In the genomic region with DNA sequence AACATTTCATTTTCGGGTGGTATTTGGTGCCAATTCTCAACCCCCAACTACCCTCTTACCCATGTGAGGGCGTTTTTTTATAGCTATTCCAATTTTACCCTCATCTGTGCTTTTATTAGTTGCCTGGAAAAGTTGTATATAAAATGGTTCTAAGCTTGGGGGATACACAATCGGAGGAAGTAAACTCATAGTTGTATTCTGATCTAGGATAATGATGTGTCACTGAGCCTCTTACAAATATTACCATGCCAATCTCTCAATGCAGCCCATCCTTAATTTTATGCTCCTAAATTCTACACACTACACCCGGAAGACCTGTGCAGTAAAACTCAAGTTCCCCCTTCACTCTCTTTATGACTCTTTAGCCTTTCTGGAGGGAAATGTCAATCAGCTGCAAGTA, we compare ENCODE assay signal across 23 cellular contexts.
DNase-seq lines count a peak whose midpoint lies in the region; ATAC-seq, FAIRE-seq and TF ChIP-seq lines count a peak whose summit lies in the region.
"Had no signal": no experiment of that assay in that cellular context is flagged by ENCODE, and none has a peak within 500 bp of the region (broad histone marks: within the 10 kb centered on the region; RNA-seq: fewer than 3 reads in every experiment).

No MANE protein-coding gene starts in this region.

- no peaks in the 10 kb centered on the region for H3K27me3 Mint-ChIP-seq in MCF 10A (ENCODE audit: insufficient read depth, unreplicated experiment)
- H3K27me3 Mint-ChIP-seq in HFFc6 (ENCODE audit: insufficient read depth): no peaks in the 10 kb centered on the region

- CTCF ChIA-PET in MCF 10A (lab: Yijun Ruan, JAX) (interaction anchor here (0.6 to 1.1 kb wide), 4 partner anchors 10 to 1324 kb away, joined by 3 to 4 read pairs (median 4); no protein-coding TSS in a partner anchor), mammary epithelial cell (lab: Charles Lee; ENCODE audit: low non-redundant PET) (no interaction called here)

- DNase-seq in MCF 10A (ENCODE audit: unreplicated experiment) (no peak), mammary epithelial cell (no peak), NOMO-1 treated with dmso at 0.1 percent for 144 hours (lab: John Stamatoyannopoulos, UW; ENCODE audit: unreplicated experiment) (peak; percentile 9), dermis microvascular lymphatic vessel endothelial cell (ENCODE audit: low read depth in 2 of 2) (peak; percentile 12 to 56), HFFc6 (no peak), GM19239 (ENCODE audit: insufficient read length, low spot score) (no peak)
- no peak for DNase-seq in stimulated activated CD4-positive, alpha-beta T cell treated with anti-CD3 and anti-CD28 coated beads, Interleukin-4, amount 100 ng/mL, for 4 hours
- DNase-seq: CD8-positive, alpha-beta T cell; DMS153; IMR-90; NCI-H1417; NCI-H1694 treated with DMSO at 0.1 percent for 48 hours; NCI-H446; NCI-H526; Peyer's patch; SJCRH30 had no signal

- no peak overlapping the region for H3K4me3 ChIP-seq in mammary epithelial cell (replicated peaks in 1 of 3; ENCODE audit: insufficient read depth in 1 of 3, low read depth in 2 of 3, low read length in 3 of 3)
- H3K4me3 ChIP-seq: BLaER1 treated with 17β-estradiol and CSF1 and Interleukin-3, amounts not matched to agents 10 nM and 100 nM; Peyer's patch; SJCRH30 had no signal

- H4K20me1 ChIP-seq in mammary epithelial cell (ENCODE audit: insufficient read depth, low read length): no peaks in the 10 kb centered on the region
- H4K20me1 ChIP-seq: BLaER1 treated with 17β-estradiol and CSF1 and Interleukin-3, amounts not matched to agents 10 nM and 100 nM had no signal

- no peaks in the 10 kb centered on the region for H3K9me3 ChIP-seq in mammary epithelial cell (replicated peaks; ENCODE audit: insufficient read depth, low read length)
- H3K9me3 ChIP-seq: BLaER1 treated with 17β-estradiol and CSF1 and Interleukin-3, amounts not matched to agents 10 nM and 100 nM; Peyer's patch; SJCRH30 had no signal

- ATAC-seq in GM18873 (IDR thresholded peaks at IDR 0.05; ENCODE audit: low FRiP score, unreplicated experiment): no peak
- ATAC-seq: CD8-positive, alpha-beta T cell; HCT116 had no signal

- no peak for FAIRE-seq in GM19239 (lab: Jason Lieb, UNC)
- FAIRE-seq: GM12892, H1 had no signal

- no peak overlapping the region for H2AFZ ChIP-seq in mammary epithelial cell (ENCODE audit: low read depth, low read length)

- peaks cover 9% of the 10 kb centered on the region for H3K4me1 Mint-ChIP-seq in MCF 10A (ENCODE audit: insufficient read depth, unreplicated experiment)
- H3K4me1 Mint-ChIP-seq in HFFc6 (ENCODE audit: low read depth): no peaks in the 10 kb centered on the region

- no peak overlapping the region for H3K9ac ChIP-seq in mammary epithelial cell (ENCODE audit: insufficient read depth, low read length)
- H3K9ac ChIP-seq: BLaER1 treated with 17β-estradiol and CSF1 and Interleukin-3, amounts not matched to agents 10 nM and 100 nM; KMS-11 had no signal

- H3K4me1 ChIP-seq in mammary epithelial cell (ENCODE audit: insufficient read depth, low read length): no peaks in the 10 kb centered on the region
- H3K4me1 ChIP-seq: Peyer's patch, SJCRH30 had no signal

- dilution Hi-C loops in mammary epithelial cell (cut with HindIII; ENCODE audit: low sequenced_read_pairs): no loop called here

- no TSS peak for BruUV-seq in MCF 10A (replicated peaks; lab: Mats Ljungman, UMichigan)
- no TSS peak for BruUV-seq in mammary epithelial cell (replicated peaks; lab: Mats Ljungman, UMichigan)

- POLR2A ChIA-PET in MCF 10A (lab: Yijun Ruan, JAX): no interaction called here

- WGBS in mammary epithelial cell (ENCODE audit: low coverage, missing lambda C conversion rate): 54% methylated on average over 4 of the region's 4 CpGs

- no peak overlapping the region for H3K4me2 ChIP-seq in mammary epithelial cell (ENCODE audit: insufficient read depth, low read depth, low read length)
- H3K4me2 ChIP-seq: KMS-11 had no signal

- H3K36me3 Mint-ChIP-seq in MCF 10A (ENCODE audit: insufficient read depth, unreplicated experiment) (no peaks in the 10 kb centered on the region), HFFc6 (ENCODE audit: low read depth) (no peaks in the 10 kb centered on the region)
- H3K36me3 Mint-ChIP-seq: CD8-positive, alpha-beta T cell had no signal

- H3K79me2 ChIP-seq in mammary epithelial cell (ENCODE audit: insufficient read depth, low read length): no peaks in the 10 kb centered on the region

- no peak overlapping the region for H3K4me3 Mint-ChIP-seq in MCF 10A (ENCODE audit: unreplicated experiment)
- no peak overlapping the region for H3K4me3 Mint-ChIP-seq in HFFc6
- H3K4me3 Mint-ChIP-seq: CD8-positive, alpha-beta T cell had no signal

- no peaks in the 10 kb centered on the region for H3K36me3 ChIP-seq in mammary epithelial cell (ENCODE audit: insufficient read depth, low read length)
- H3K36me3 ChIP-seq: BLaER1 treated with 17β-estradiol and CSF1 and Interleukin-3, amounts not matched to agents 10 nM and 100 nM; Peyer's patch; SJCRH30 had no signal

- H3K9me3 Mint-ChIP-seq in MCF 10A (ENCODE audit: unreplicated experiment) (no peaks in the 10 kb centered on the region), HFFc6 (peaks cover 20% of the 10 kb centered on the region)

- TF ChIP-seq CTCF in MCF 10A (IDR thresholded peaks at IDR 0.05; ENCODE audit: unreplicated experiment): no peak
- no peak for TF ChIP-seq CTCF in mammary epithelial cell (conservative IDR thresholded peaks at IDR 0.05 in 1 of 2, IDR thresholded peaks at IDR 0.05 in 1 of 2; ENCODE audit: extremely low read depth in 1 of 2, insufficient read depth in 1 of 2, low read depth in 1 of 2, low read length in 2 of 2)
- TF ChIP-seq CTCF in HFFc6 (IDR thresholded peaks at IDR 0.05): no peak

- in situ Hi-C loops in mammary epithelial cell (cut with MboI; ENCODE audit: low sequenced_read_pairs in 2 of 2): no loop called here

- no peak overlapping the region for H3K27ac ChIP-seq in mammary epithelial cell (ENCODE audit: insufficient read depth, low read depth, low read length)
- H3K27ac ChIP-seq: 22Rv1, KMS-11, Peyer's patch, SJCRH30 had no signal

- H3K27me3 ChIP-seq in mammary epithelial cell (ENCODE audit: insufficient read depth, low read length): no peaks in the 10 kb centered on the region
- H3K27me3 ChIP-seq: BLaER1 treated with 17β-estradiol and CSF1 and Interleukin-3, amounts not matched to agents 10 nM and 100 nM; Peyer's patch; SJCRH30 had no signal

- intact Hi-C loops in MCF 10A (cut with micrococcal nuclease) (no loop called here), mammary epithelial cell (cut with micrococcal nuclease) (no loop called here)

- peak overlapping the region; percentile 88 for H3K27ac Mint-ChIP-seq in MCF 10A (ENCODE audit: low read depth, unreplicated experiment)
- H3K27ac Mint-ChIP-seq in HFFc6: no peak overlapping the region
- H3K27ac Mint-ChIP-seq: CD8-positive, alpha-beta T cell had no signal

Comparison
In these comparisons a context has a peak if more than half of its experiments do, and no peak if none do; other contexts are left out.
1. DNase-seq: peak in NOMO-1 treated with dmso at 0.1 percent for 144 hours (single experiment) and dermis microvascular lymphatic vessel endothelial cell (2 of 2); none in MCF 10A (single experiment), mammary epithelial cell (single experiment), stimulated activated CD4-positive, alpha-beta T cell treated with anti-CD3 and anti-CD28 coated beads, Interleukin-4, amount 100 ng/mL, for 4 hours (0 of 2), HFFc6 (single experiment) and GM19239 (single experiment).